ENCODE assay signal across 17 cellular contexts in the genomic region with DNA sequence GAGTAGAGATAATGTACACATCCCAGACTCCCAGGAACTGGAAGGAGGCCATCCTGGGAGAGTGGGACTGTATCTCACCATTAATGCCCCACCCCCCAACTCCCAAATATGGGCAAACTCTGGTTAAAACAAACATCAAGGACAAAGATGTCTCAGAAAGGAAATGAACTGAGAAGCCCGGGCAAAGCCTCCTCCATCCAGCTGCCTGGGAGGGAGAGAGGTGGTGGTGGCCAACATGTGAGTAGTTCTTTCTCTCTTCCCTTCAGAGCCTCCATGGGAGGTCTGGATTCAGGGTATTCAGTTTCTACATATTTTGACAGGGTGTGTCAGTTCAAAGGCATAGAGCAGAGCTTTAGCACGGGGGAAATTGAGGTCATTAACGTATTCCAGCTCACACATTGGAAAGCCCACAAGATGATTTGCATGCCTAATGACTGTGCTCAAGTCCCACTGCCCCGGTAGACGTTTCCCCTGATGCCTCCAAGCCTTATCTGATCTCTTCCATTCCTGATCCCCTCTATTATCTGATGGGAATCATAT. TPM values are rescaled to one million over a fixed set of nuclear protein-coding genes. Genes with fewer than 3 reads are reported as not detected.
"Had no signal": no experiment of that assay in that cellular context is flagged by ENCODE, and none has a peak within 500 bp of the region (broad histone marks: within the 10 kb centered on the region; RNA-seq: fewer than 3 reads in every experiment).

No MANE protein-coding gene starts in this region.

- H3K27ac Mint-ChIP-seq: activated CD8-positive, alpha-beta T cell treated with anti-CD3 and anti-CD28 coated beads for 36 hours; activated naive CD8-positive, alpha-beta T cell treated with anti-CD3 and anti-CD28 coated beads, Interleukin-2, amount 50 U/mL, for 24 hours had no signal

- H3K4me3 Mint-ChIP-seq: activated CD8-positive, alpha-beta T cell treated with anti-CD3 and anti-CD28 coated beads for 36 hours; activated naive CD8-positive, alpha-beta T cell treated with anti-CD3 and anti-CD28 coated beads, Interleukin-2, amount 50 U/mL, for 24 hours had no signal

- H3K4me3 ChIP-seq: esophagus muscularis mucosa, lower lobe of right lung, right atrium auricular region, transverse colon had no signal

- H3K27ac ChIP-seq: esophagus muscularis mucosa, lower lobe of right lung, neutrophil, right atrium auricular region, transverse colon, VCaP had no signal

- DNase-seq: activated CD4-positive, alpha-beta T cell treated with anti-CD3 and anti-CD28 coated beads for 4 hours; activated CD8-positive, alpha-beta memory T cell treated with anti-CD3 and anti-CD28 coated beads, Interleukin-2, amount 50 U/mL, for 48 hours; activated CD8-positive, alpha-beta T cell treated with anti-CD3 and anti-CD28 coated beads for 36 hours; activated naive CD8-positive, alpha-beta T cell treated with anti-CD3 and anti-CD28 coated beads, Interleukin-2, amount 50 U/mL, for 24 hours; glutamatergic neuron; left cardiac atrium; lower lobe of right lung; naive B cell; posterior cingulate gyrus; stimulated activated CD4-positive, alpha-beta T cell treated with anti-CD3 and anti-CD28 coated beads, Interleukin-1b, Interleukin-23, amount 100 ng/mL, for 48 hours; transverse colon had no signal

- H3K9me3 ChIP-seq: esophagus muscularis mucosa, lower lobe of right lung, neutrophil, right atrium auricular region, transverse colon had no signal

- H3K4me1 ChIP-seq: esophagus muscularis mucosa, lower lobe of right lung, right atrium auricular region, transverse colon had no signal

- H3K27me3 Mint-ChIP-seq: activated CD8-positive, alpha-beta T cell treated with anti-CD3 and anti-CD28 coated beads for 36 hours; activated naive CD8-positive, alpha-beta T cell treated with anti-CD3 and anti-CD28 coated beads, Interleukin-2, amount 50 U/mL, for 24 hours; stimulated activated memory B cell treated with anti-CD40 and anti-IgM and Interleukin-4, amounts not matched to agents 10 μg/mL and 1 μg/mL and 100 μg/mL, for 72 hours had no signal

- H3K27me3 ChIP-seq: esophagus muscularis mucosa, neutrophil, right atrium auricular region, transverse colon had no signal

- H3K36me3 ChIP-seq: esophagus muscularis mucosa, lower lobe of right lung, neutrophil, right atrium auricular region, transverse colon had no signal

RNA-seq across cellular contexts. Expression of a gene that starts 57.5 kb away (rescaled TPM):
- total RNA-seq: fibroblast of villous mesenchyme had no signal
